10 cellular contexts compared by ENCODE assay signal in the genomic region with DNA sequence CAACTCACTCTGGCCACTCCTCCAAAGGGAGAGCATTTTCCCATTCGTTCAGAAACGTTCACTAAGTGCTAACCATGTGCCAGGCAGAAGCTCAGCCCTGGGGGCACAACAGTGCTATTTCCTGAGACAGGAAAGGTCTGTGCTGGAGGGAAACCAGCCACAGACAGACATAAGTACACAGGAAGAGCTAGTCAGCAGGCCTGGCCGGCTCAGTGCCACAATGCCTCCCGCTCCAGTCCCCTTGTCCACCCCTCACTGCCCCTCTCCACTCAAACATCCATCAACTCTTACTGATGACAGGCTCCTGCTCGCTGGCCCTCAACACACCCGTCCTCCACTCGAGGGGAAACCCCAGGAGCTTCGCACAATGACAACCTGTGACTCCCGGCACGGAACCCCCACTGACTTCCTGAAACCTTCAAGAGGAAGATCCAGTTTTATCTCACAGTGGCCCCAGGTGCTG. TPM values are rescaled to one million over a fixed set of nuclear protein-coding genes. Genes with fewer than 3 reads are reported as not detected.
DNase-seq lines count a peak whose midpoint lies in the region; ATAC-seq and TF ChIP-seq lines count a peak whose summit lies in the region.
"Had no signal": no experiment of that assay in that cellular context is flagged by ENCODE, and none has a peak within 500 bp of the region (broad histone marks: within the 10 kb centered on the region; RNA-seq: fewer than 3 reads in every experiment).

No MANE protein-coding gene starts in this region.

- H3K9ac ChIP-seq in PC-3 (ENCODE audit: low read length): no peak overlapping the region

- H3K9me3 Mint-ChIP-seq in activated CD4-positive, alpha-beta T cell treated with anti-CD3 and anti-CD28 coated beads, Interleukin-2, amount 10 ng/mL, durations not matched to agents 7 days and 5 days: no peaks in the 10 kb centered on the region
- no peaks in the 10 kb centered on the region for H3K9me3 Mint-ChIP-seq in Caco-2 (ENCODE audit: unreplicated experiment)
- H3K9me3 Mint-ChIP-seq: T-cell had no signal

- H3K27me3 Mint-ChIP-seq in activated CD4-positive, alpha-beta T cell treated with anti-CD3 and anti-CD28 coated beads, Interleukin-2, amount 10 ng/mL, durations not matched to agents 7 days and 5 days: no peaks in the 10 kb centered on the region
- no peaks in the 10 kb centered on the region for H3K27me3 Mint-ChIP-seq in Caco-2 (ENCODE audit: insufficient read depth, unreplicated experiment)
- H3K27me3 Mint-ChIP-seq: T-cell had no signal

- H3K79me2 ChIP-seq in PC-3 (ENCODE audit: low read length) (no peaks in the 10 kb centered on the region), PC-9 (ENCODE audit: low read depth) (no peaks in the 10 kb centered on the region)

- H3K36me3 ChIP-seq in PC-3 (ENCODE audit: low read depth, low read length): peaks cover 16% of the 10 kb centered on the region
- H3K36me3 ChIP-seq in spleen: peaks cover 0 to 100% (median 16%) of the 10 kb centered on the region in 6 donors
- no peaks in the 10 kb centered on the region for H3K36me3 ChIP-seq in Caco-2 (ENCODE audit: control insufficient read depth, insufficient read depth, low read length)
- H3K36me3 ChIP-seq in PC-9 (ENCODE audit: low read depth): peaks cover 14% of the 10 kb centered on the region; the same call in 1 of the 2 replicates

- CTCF ChIA-PET in activated CD4-positive, alpha-beta T cell treated with anti-CD3 and anti-CD28 coated beads, Interleukin-2, amount 10 ng/mL, durations not matched to agents 7 days and 5 days (lab: Charles Lee): no interaction called here
- CTCF ChIA-PET in PC-3 (lab: Charles Lee) (interaction anchor here (0.5 kb wide), 1 partner anchor 149 kb away, joined by 3 read pairs; no protein-coding TSS in a partner anchor), Caco-2 (lab: Charles Lee) (interaction anchor here (0.6 kb wide), 1 partner anchor 12 kb away, joined by 3 read pairs; a partner anchor contains a TSS), PC-9 (lab: Charles Lee) (no interaction called here)

- H3K9me2 ChIP-seq in PC-3 (replicated peaks; ENCODE audit: low read length) (no peaks in the 10 kb centered on the region), PC-9 (ENCODE audit: insufficient read depth) (no peaks in the 10 kb centered on the region)

- 17 to 28% (median 20%) methylated on average over 10 of the region's 10 CpGs for WGBS in spleen, 5 donors

- H3K27me3 ChIP-seq in PC-3 (ENCODE audit: low read length) (no peaks in the 10 kb centered on the region), spleen (replicated peaks in 1 of 7) (no peaks in the 10 kb centered on the region), Caco-2 (replicated peaks; ENCODE audit: control insufficient read depth, insufficient read depth, low read length) (no peaks in the 10 kb centered on the region), PC-9 (ENCODE audit: insufficient read depth, low read depth) (no peaks in the 10 kb centered on the region)

- TF ChIP-seq POLR2A in spleen (IDR thresholded peaks at IDR 0.05): no peak

- TF ChIP-seq CTCF in PC-3 (conservative IDR thresholded peaks at IDR 0.05; ENCODE audit: low read depth, low read length) (no peak), spleen (IDR thresholded peaks at IDR 0.05 in 8 of 11, conservative IDR thresholded peaks at IDR 0.05 in 3 of 11) (no peak), Caco-2 (IDR thresholded peaks at IDR 0.05; ENCODE audit: insufficient read depth in 1 of 2, low read depth in 1 of 2, low read length in 1 of 2, severe bottlenecking in 1 of 2, unreplicated experiment in 1 of 2) (no peak), PC-9 (conservative IDR thresholded peaks at IDR 0.05) (no peak)

- H3K27ac ChIP-seq in PC-3 (ENCODE audit: low read length) (peak overlapping the region; percentile 32; the same call in 1 of the 2 replicates), epithelial cell of prostate (peak overlapping the region; percentile 42), spleen (peak overlapping the region in 7 of 8 donors; percentile 4 to 71 (median 51)), PC-9 (no peak overlapping the region)

- BruUV-seq in PC-3 (replicated peaks; lab: Mats Ljungman, UMichigan) (no TSS peak), Caco-2 (replicated peaks; lab: Mats Ljungman, UMichigan) (no TSS peak), PC-9 (replicated peaks; lab: Mats Ljungman, UMichigan) (no TSS peak)

- H3K27ac Mint-ChIP-seq in activated CD4-positive, alpha-beta T cell treated with anti-CD3 and anti-CD28 coated beads, Interleukin-2, amount 10 ng/mL, durations not matched to agents 7 days and 5 days: peak overlapping the region; percentile 71
- H3K27ac Mint-ChIP-seq in Caco-2 (ENCODE audit: unreplicated experiment): no peak overlapping the region

- ATAC-seq in PC-3: peak; percentile 71
- ATAC-seq: T-cell had no signal

- peaks cover 50% of the 10 kb centered on the region for H3K36me3 Mint-ChIP-seq in activated CD4-positive, alpha-beta T cell treated with anti-CD3 and anti-CD28 coated beads, Interleukin-2, amount 10 ng/mL, durations not matched to agents 7 days and 5 days (ENCODE audit: low read depth)
- H3K36me3 Mint-ChIP-seq in Caco-2 (ENCODE audit: insufficient read depth, unreplicated experiment): peaks cover 40% of the 10 kb centered on the region

- H4K20me1 ChIP-seq in PC-3 (ENCODE audit: low read length) (no peaks in the 10 kb centered on the region), PC-9 (ENCODE audit: insufficient read depth) (peaks cover 4% of the 10 kb centered on the region; the same call in 1 of the 2 replicates)

- H3F3A ChIP-seq in PC-3 (ENCODE audit: low read length, unreplicated experiment) (no peaks in the 10 kb centered on the region), PC-9 (ENCODE audit: insufficient read depth, low read depth) (0 out of 2 replicates have a peak, but pooled peaks cover 16% of the 10 kb centered on the region)

- H3K4me2 ChIP-seq in PC-3 (ENCODE audit: low read length) (no peak overlapping the region), PC-9 (no peak overlapping the region)

- intact Hi-C loops in PC-3 (cut with micrococcal nuclease) (no loop called here), spleen (cut with DNase I; ENCODE audit: low total_unique reads) (no loop called here), Caco-2 (cut with micrococcal nuclease; ENCODE audit: unreplicated experiment) (no loop called here), PC-9 (cut with micrococcal nuclease; ENCODE audit: unreplicated experiment) (no loop called here)

- H3K4me3 ChIP-seq in PC-3 (ENCODE audit: low read length) (no peak overlapping the region), spleen (no peak overlapping the region), Caco-2 (ENCODE audit: low read depth, low read length) (no peak overlapping the region), PC-9 (no peak overlapping the region)

- peaks cover 24% of the 10 kb centered on the region for H3K4me1 Mint-ChIP-seq in activated CD4-positive, alpha-beta T cell treated with anti-CD3 and anti-CD28 coated beads, Interleukin-2, amount 10 ng/mL, durations not matched to agents 7 days and 5 days
- H3K4me1 Mint-ChIP-seq in Caco-2 (ENCODE audit: low read depth, unreplicated experiment): peaks cover 12% of the 10 kb centered on the region

- H2AFZ ChIP-seq in PC-3 (ENCODE audit: low read length) (no peak overlapping the region), PC-9 (no peak overlapping the region)

- DNase-seq in activated CD4-positive, alpha-beta T cell treated with anti-CD3 and anti-CD28 coated beads, Interleukin-2, amount 10 ng/mL, durations not matched to agents 7 days and 5 days: no peak
- DNase-seq in activated CD4-positive, alpha-beta T cell treated with anti-CD3 and anti-CD28 coated beads, Interleukin-2, amount 50 U/mL, for 1 hour: no peak
- DNase-seq in PC-3 (peak; percentile 65), epithelial cell of prostate (ENCODE audit: low read depth, low spot score) (no peak), spleen (peak; percentile 78), Caco-2 (no peak), ureter (ENCODE audit: low spot score) (no peak), PC-9 (no peak)
- DNase-seq: NCI-H1048, T-cell had no signal

- H3K4me3 Mint-ChIP-seq in activated CD4-positive, alpha-beta T cell treated with anti-CD3 and anti-CD28 coated beads, Interleukin-2, amount 10 ng/mL, durations not matched to agents 7 days and 5 days: no peak overlapping the region
- H3K4me3 Mint-ChIP-seq in Caco-2 (ENCODE audit: unreplicated experiment): no peak overlapping the region
- H3K4me3 Mint-ChIP-seq: T-cell had no signal

- H3K9me3 ChIP-seq in PC-3 (ENCODE audit: low read length) (no peaks in the 10 kb centered on the region), spleen (peaks cover 0 to 7% (median 0%) of the 10 kb centered on the region in 8 donors), Caco-2 (no peaks in the 10 kb centered on the region), PC-9 (ENCODE audit: insufficient read depth, low read depth) (no peaks in the 10 kb centered on the region)

- H3K4me1 ChIP-seq in PC-3 (ENCODE audit: insufficient read depth, low read length) (peaks cover 26% of the 10 kb centered on the region), spleen (peaks cover 5 to 34% (median 23%) of the 10 kb centered on the region in 6 donors), Caco-2 (peaks cover 16% of the 10 kb centered on the region), PC-9 (replicated peaks; ENCODE audit: insufficient read depth) (no peaks in the 10 kb centered on the region)

- POLR2A ChIA-PET in activated CD4-positive, alpha-beta T cell treated with anti-CD3 and anti-CD28 coated beads, Interleukin-2, amount 10 ng/mL, durations not matched to agents 7 days and 5 days (lab: Charles Lee): no interaction called here
- POLR2A ChIA-PET in PC-3 (lab: Charles Lee; ENCODE audit: unreplicated experiment) (interaction anchor here (0.6 kb wide), 1 partner anchor 12 kb away, joined by 3 read pairs; no protein-coding TSS in a partner anchor), Caco-2 (lab: Charles Lee) (no interaction called here), PC-9 (lab: Charles Lee; ENCODE audit: unreplicated experiment) (interaction anchor here (0.6 kb wide), 1 partner anchor 10 kb away, joined by 33 read pairs; no protein-coding TSS in a partner anchor)

RNA-seq across cellular contexts. Expression of a gene that starts 11.3 kb away (rescaled TPM):
- total RNA-seq in activated CD4-positive, alpha-beta T cell treated with anti-CD3 and anti-CD28 coated beads, Interleukin-2, amount 10 ng/mL, durations not matched to agents 7 days and 5 days: 1 to 10 TPM; 4.3 to 5.3 TPM
- total RNA-seq in PC-3 (2014; rRNA removed) (0.63 and 2.6 TPM in 2 replicates), spleen (10 to 100 TPM; 17.0 to 62.5 (median 27.7) TPM), Caco-2 (2022) (1.5 and 2.4 TPM in 2 replicates), ureter (11.5 TPM), PC-9 (2021) (1.2 TPM in 1 of 2 replicates, not detected in the other)
- 10 to 100 TPM; 20.4 to 55.0 (median 51.5) TPM for polyA plus RNA-seq in spleen

RNA-seq across cellular contexts. Expression of a gene that starts 48.2 kb away (rescaled TPM):
- total RNA-seq in activated CD4-positive, alpha-beta T cell treated with anti-CD3 and anti-CD28 coated beads, Interleukin-2, amount 10 ng/mL, durations not matched to agents 7 days and 5 days: 100 to 1,000 TPM; 200 to 206 TPM
- total RNA-seq in PC-3 (2014; rRNA removed) (67.5 and 85.1 TPM in 2 replicates), spleen (10 to 100 TPM; 26.5 to 44.7 (median 33.5) TPM), Caco-2 (2022) (78.7 and 88.2 TPM in 2 replicates), ureter (25.5 TPM), PC-9 (2021) (109 and 116 TPM in 2 replicates)
- polyA plus RNA-seq in spleen: 10 to 100 TPM; 44.1 to 68.4 (median 49.1) TPM

RNA-seq across cellular contexts. Expression of a gene that starts 48.5 kb away (rescaled TPM):
- total RNA-seq in activated CD4-positive, alpha-beta T cell treated with anti-CD3 and anti-CD28 coated beads, Interleukin-2, amount 10 ng/mL, durations not matched to agents 7 days and 5 days: 1 to 10 TPM; 6.9 to 9.3 TPM
- total RNA-seq in PC-3 (2014; rRNA removed): 1.8 and 2.6 TPM in 2 replicates
- 1 to 10 TPM; 1.3 to 9.3 (median 5.2) TPM for total RNA-seq in spleen
- polyA plus RNA-seq in spleen: 1 to 10 TPM; 1.6 to 4.3 (median 2.0) TPM
- total RNA-seq in Caco-2 (2022): 4.9 and 6.6 TPM in 2 replicates
- total RNA-seq in ureter: 5.2 TPM
- total RNA-seq in PC-9 (2021): 8.3 and 12.0 TPM in 2 replicates

Comparison
In these comparisons a context has a peak if more than half of its experiments do, and no peak if none do; other contexts are left out.
1. DNase-seq: peak in PC-3 (single experiment) and spleen (single experiment); none in activated CD4-positive, alpha-beta T cell treated with anti-CD3 and anti-CD28 coated beads, Interleukin-2, amount 10 ng/mL, durations not matched to agents 7 days and 5 days (single experiment), activated CD4-positive, alpha-beta T cell treated with anti-CD3 and anti-CD28 coated beads, Interleukin-2, amount 50 U/mL, for 1 hour (single experiment), epithelial cell of prostate (single experiment), Caco-2 (0 of 2), ureter (single experiment) and PC-9 (0 of 2).
2. CTCF ChIA-PET loops: an anchor here in PC-3 (0.5 kb wide) and Caco-2 (0.6 kb wide); none called in activated CD4-positive, alpha-beta T cell treated with anti-CD3 and anti-CD28 coated beads, Interleukin-2, amount 10 ng/mL, durations not matched to agents 7 days and 5 days and PC-9.
3. POLR2A ChIA-PET loops: an anchor here in PC-3 (0.6 kb wide) and PC-9 (0.6 kb wide); none called in activated CD4-positive, alpha-beta T cell treated with anti-CD3 and anti-CD28 coated beads, Interleukin-2, amount 10 ng/mL, durations not matched to agents 7 days and 5 days and Caco-2.